Comparison of ENCODE assay signal across 11 cellular contexts in the genomic region with DNA sequence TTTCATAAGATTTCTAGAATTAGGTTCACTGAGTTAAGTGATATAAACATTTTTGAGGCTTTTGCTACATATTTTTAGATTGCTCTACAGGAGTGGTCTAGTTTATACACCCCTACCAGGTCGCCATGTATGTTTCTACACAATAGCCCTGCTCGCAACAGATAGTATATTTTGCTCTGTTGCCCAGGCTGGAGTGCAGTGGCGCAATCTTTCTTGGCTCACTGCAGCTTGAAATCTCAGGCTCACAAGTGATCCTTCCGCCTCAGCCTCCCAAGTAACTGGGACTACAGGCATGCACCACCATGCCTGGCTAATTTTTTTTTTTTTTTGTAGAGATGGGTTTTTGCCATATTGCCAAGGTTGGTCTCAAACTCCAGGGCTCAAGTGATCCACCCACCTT.
"Had no signal": no experiment of that assay in that cellular context is flagged by ENCODE, and none has a peak within 500 bp of the region (broad histone marks: within the 10 kb centered on the region; RNA-seq: fewer than 3 reads in every experiment).

No MANE protein-coding gene starts in this region.

- H3K36me3 Mint-ChIP-seq: activated naive CD4-positive, alpha-beta T cell treated with anti-CD3 and anti-CD28 coated beads, Interleukin-2, amount 50 U/mL, for 24 hours; naive thymus-derived CD4-positive, alpha-beta T cell; stimulated activated effector memory CD8-positive, alpha-beta T cell treated with anti-CD3 and anti-CD28 coated beads, Interleukin-12 subunit alpha, Interleukin-12 subunit beta, amount 100 ng/mL, for 72 hours had no signal

- H3K27ac ChIP-seq: neutrophil, tibial artery had no signal

- H3K4me1 Mint-ChIP-seq: central memory CD8-positive, alpha-beta T cell; stimulated activated effector memory CD8-positive, alpha-beta T cell treated with anti-CD3 and anti-CD28 coated beads, Interleukin-12 subunit alpha, Interleukin-12 subunit beta, amount 100 ng/mL, for 72 hours had no signal

- H3K9me3 ChIP-seq: neutrophil, tibial artery had no signal

- H3K4me3 Mint-ChIP-seq: activated naive CD4-positive, alpha-beta T cell treated with anti-CD3 and anti-CD28 coated beads, Interleukin-2, amount 50 U/mL, for 24 hours; central memory CD8-positive, alpha-beta T cell; stimulated activated effector memory CD8-positive, alpha-beta T cell treated with anti-CD3 and anti-CD28 coated beads, Interleukin-12 subunit alpha, Interleukin-12 subunit beta, amount 100 ng/mL, for 72 hours had no signal

- H3K27ac Mint-ChIP-seq: activated naive CD4-positive, alpha-beta T cell treated with anti-CD3 and anti-CD28 coated beads, Interleukin-2, amount 50 U/mL, for 24 hours; naive thymus-derived CD4-positive, alpha-beta T cell; stimulated activated effector memory CD8-positive, alpha-beta T cell treated with anti-CD3 and anti-CD28 coated beads, Interleukin-12 subunit alpha, Interleukin-12 subunit beta, amount 100 ng/mL, for 72 hours had no signal

- H3K9me3 Mint-ChIP-seq: activated naive CD4-positive, alpha-beta T cell treated with anti-CD3 and anti-CD28 coated beads, Interleukin-2, amount 50 U/mL, for 24 hours; central memory CD8-positive, alpha-beta T cell; stimulated activated effector memory CD8-positive, alpha-beta T cell treated with anti-CD3 and anti-CD28 coated beads, Interleukin-12 subunit alpha, Interleukin-12 subunit beta, amount 100 ng/mL, for 72 hours had no signal

- H3K36me3 ChIP-seq: neutrophil, tibial artery had no signal

- H3K27me3 ChIP-seq: neutrophil, tibial artery had no signal

- DNase-seq: activated effector memory CD4-positive, alpha-beta T cell treated with Interleukin-2 at 50 U/mL for 16 hours; effector memory CD4-positive, alpha-beta T cell; naive thymus-derived CD4-positive, alpha-beta T cell; small intestine; T-helper 2 cell had no signal

- ATAC-seq: stimulated activated effector memory CD8-positive, alpha-beta T cell treated with anti-CD3 and anti-CD28 coated beads, Interleukin-12 subunit alpha, Interleukin-12 subunit beta, amount 100 ng/mL, for 72 hours had no signal

- H3K4me3 ChIP-seq: lung, tibial artery had no signal

- H3K27me3 Mint-ChIP-seq: central memory CD8-positive, alpha-beta T cell had no signal
